ENCODE assay signal across 24 cellular contexts in the genomic region with DNA sequence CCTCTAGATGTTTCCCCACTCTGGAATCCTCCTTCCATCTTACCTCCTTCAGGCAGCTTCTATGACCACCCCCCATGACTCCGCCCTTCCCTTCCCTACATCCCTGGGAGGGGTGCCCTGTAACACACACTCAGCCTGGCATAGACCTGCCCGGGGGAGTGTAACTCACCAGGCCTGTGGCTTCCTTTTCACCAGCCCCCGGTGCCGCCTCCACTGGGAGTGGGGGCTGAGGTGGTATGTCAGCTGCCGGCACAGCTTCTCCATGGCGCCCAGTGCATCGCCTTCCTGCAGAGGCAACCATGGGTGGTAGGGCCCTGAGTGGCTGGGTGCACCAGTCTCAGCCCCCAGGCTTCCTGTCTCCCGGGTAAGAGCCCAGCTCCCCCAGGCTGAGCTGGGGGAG. TPM values are rescaled to one million over a fixed set of nuclear protein-coding genes. Genes with fewer than 3 reads are reported as not detected.
A peak's percentile ranks its signal among the peaks of the same experiment; 100 is the strongest.
DNase-seq lines count a peak whose midpoint lies in the region; ATAC-seq and TF ChIP-seq lines count a peak whose summit lies in the region.
"Had no signal": no experiment of that assay in that cellular context is flagged by ENCODE, and none has a peak within 500 bp of the region (broad histone marks: within the 10 kb centered on the region; RNA-seq: fewer than 3 reads in every experiment).

No MANE protein-coding gene starts in this region.

- peak overlapping the region; percentile 50 for H3K27ac Mint-ChIP-seq in activated naive CD4-positive, alpha-beta T cell treated with anti-CD3 and anti-CD28 coated beads for 36 hours
- H3K27ac Mint-ChIP-seq in WTC11 (0 out of 2 replicates have a peak overlapping the region, but pooled peaks have one; percentile 45), nephron progenitor cell (peak overlapping the region; percentile 93)
- H3K27ac Mint-ChIP-seq: activated CD4-positive, alpha-beta memory T cell treated with anti-CD3 and anti-CD28 coated beads for 36 hours; activated T-cell treated with anti-CD3 and anti-CD28 coated beads, Interleukin-2, amount 50 U/mL, for 72 hours; T-cell had no signal

- no peaks in the 10 kb centered on the region for H3K27me3 Mint-ChIP-seq in activated naive CD4-positive, alpha-beta T cell treated with anti-CD3 and anti-CD28 coated beads for 36 hours (ENCODE audit: low read depth)
- no peaks in the 10 kb centered on the region for H3K27me3 Mint-ChIP-seq in WTC11 (ENCODE audit: low read depth)
- peaks cover 3% of the 10 kb centered on the region for H3K27me3 Mint-ChIP-seq in nephron progenitor cell (ENCODE audit: low read depth, poor library complexity)
- H3K27me3 Mint-ChIP-seq: activated CD4-positive, alpha-beta memory T cell treated with anti-CD3 and anti-CD28 coated beads for 36 hours; T-cell had no signal

- H3K36me3 Mint-ChIP-seq in activated naive CD4-positive, alpha-beta T cell treated with anti-CD3 and anti-CD28 coated beads for 36 hours (ENCODE audit: low read depth): peaks cover 61% of the 10 kb centered on the region
- H3K36me3 Mint-ChIP-seq in WTC11: peaks cover 35% of the 10 kb centered on the region
- peaks cover 44% of the 10 kb centered on the region for H3K36me3 Mint-ChIP-seq in nephron progenitor cell (ENCODE audit: low read depth)

- H3K36me3 ChIP-seq in HEK293 (ENCODE audit: control insufficient read depth in 2 of 2, insufficient read depth in 1 of 2, low read length in 2 of 2): peaks cover 12 to 60% of the 10 kb centered on the region in 2 experiments; a peak in 2 of 3 replicates
- H3K36me3 ChIP-seq: uterus had no signal

- TF ChIP-seq CTCF in HEK293 (tag by site-specific recombination; IDR thresholded peaks at IDR 0.05) (no peak), WTC11 (IDR thresholded peaks at IDR 0.05) (no peak), nephron progenitor cell (IDR thresholded peaks at IDR 0.05) (no peak)

- POLR2A ChIA-PET in HEK293 (lab: Yijun Ruan, JAX): interaction anchor here (1.2 kb wide), 1 partner anchor 65 kb away, joined by 3 read pairs; no protein-coding TSS in a partner anchor
- POLR2A ChIA-PET in WTC11 (lab: Charles Lee): no interaction called here

- H3K4me3 Mint-ChIP-seq in activated naive CD4-positive, alpha-beta T cell treated with anti-CD3 and anti-CD28 coated beads for 36 hours: no peak overlapping the region
- H3K4me3 Mint-ChIP-seq in WTC11 (no peak overlapping the region), nephron progenitor cell (no peak overlapping the region)
- H3K4me3 Mint-ChIP-seq: activated CD4-positive, alpha-beta memory T cell treated with anti-CD3 and anti-CD28 coated beads for 36 hours; activated T-cell treated with anti-CD3 and anti-CD28 coated beads, Interleukin-2, amount 50 U/mL, for 72 hours; T-cell had no signal

- intact Hi-C loops in activated naive CD4-positive, alpha-beta T cell treated with anti-CD3 and anti-CD28 coated beads for 36 hours (cut with micrococcal nuclease): no loop called here

- CTCF ChIA-PET in activated naive CD4-positive, alpha-beta T cell treated with anti-CD3 and anti-CD28 coated beads for 36 hours (lab: Charles Lee): interaction anchor here (0.7 kb wide), 1 partner anchor 15 kb away, joined by 3 read pairs; no protein-coding TSS in a partner anchor
- CTCF ChIA-PET in HEK293 (lab: Yijun Ruan, JAX) (interaction anchor here (0.6 to 2.2 kb wide), 2 partner anchors 73 to 96 kb away, joined by 3 to 16 read pairs; no protein-coding TSS in a partner anchor), WTC11 (lab: Charles Lee) (interaction anchor here (0.9 to 2.9 kb wide), 3 partner anchors 71 to 84 kb away, joined by 3 to 11 read pairs (median 5); no protein-coding TSS in a partner anchor)

- H3K4me3 ChIP-seq in HEK293 (ENCODE audit: low read depth, low read length): no peak overlapping the region
- H3K4me3 ChIP-seq: smooth muscle cell, uterus had no signal

- no peak for DNase-seq in activated naive CD4-positive, alpha-beta T cell treated with anti-CD3 and anti-CD28 coated beads for 36 hours
- DNase-seq in activated naive CD4-positive, alpha-beta T cell treated with Interleukin-2 at 50 U/mL for 16 hours: no peak
- DNase-seq in WTC11 (ENCODE audit: low spot score): no peak
- no peak for DNase-seq in nephron progenitor cell
- DNase-seq in globus pallidus (ENCODE audit: low spot score): no peak
- DNase-seq in UCSD-AML1 (lab: John Stamatoyannopoulos, UW; ENCODE audit: unreplicated experiment): no peak
- DNase-seq: ACHN; activated CD4-positive, alpha-beta memory T cell treated with anti-CD3 and anti-CD28 coated beads for 36 hours; activated T-cell treated with anti-CD3 and anti-CD28 coated beads, Interleukin-2, amount 50 U/mL, for 72 hours; amniotic stem cell; DMS153; effector CD8-positive, alpha-beta T cell; NCI-H2029 treated with DMSO at 0.1 percent for 48 hours; NCI-H510A; Right ventricle myocardium superior; stimulated activated CD4-positive, alpha-beta T cell treated with anti-CD3 and anti-CD28 coated beads, Interleukin-4, amount 100 ng/mL, for 4 hours; T-cell; uterus; WERI-Rb-1 had no signal

- ATAC-seq in WTC11: no peak
- ATAC-seq in GM19452 (IDR thresholded peaks at IDR 0.05; ENCODE audit: unreplicated experiment): no peak
- ATAC-seq: activated T-cell treated with anti-CD3 and anti-CD28 coated beads, Interleukin-2, amount 50 U/mL, for 72 hours; left lobe of liver; T-cell had no signal

- H3K4me1 Mint-ChIP-seq in activated naive CD4-positive, alpha-beta T cell treated with anti-CD3 and anti-CD28 coated beads for 36 hours (ENCODE audit: low read depth): peaks cover 41% of the 10 kb centered on the region
- peaks cover 20% of the 10 kb centered on the region for H3K4me1 Mint-ChIP-seq in WTC11
- H3K4me1 Mint-ChIP-seq in nephron progenitor cell: peaks cover 19% of the 10 kb centered on the region

- H3K27ac ChIP-seq in HEK293 (ENCODE audit: extremely low read depth, low read depth, low read length): 0 out of 2 replicates have a peak overlapping the region, but pooled peaks have one; percentile 0
- H3K27ac ChIP-seq: C4-2B, uterus, WERI-Rb-1 had no signal

- H3K4me1 ChIP-seq in HEK293 (ENCODE audit: control insufficient read depth, insufficient read depth, low read length): no peaks in the 10 kb centered on the region
- H3K4me1 ChIP-seq: uterus had no signal

- H3K9me3 ChIP-seq in HEK293 (ENCODE audit: control insufficient read depth, insufficient read depth, low read depth, low read length): no peaks in the 10 kb centered on the region
- H3K9me3 ChIP-seq: uterus had no signal

- no peaks in the 10 kb centered on the region for H3K9me3 Mint-ChIP-seq in activated naive CD4-positive, alpha-beta T cell treated with anti-CD3 and anti-CD28 coated beads for 36 hours
- H3K9me3 Mint-ChIP-seq in WTC11 (no peaks in the 10 kb centered on the region), nephron progenitor cell (no peaks in the 10 kb centered on the region)
- H3K9me3 Mint-ChIP-seq: activated CD4-positive, alpha-beta memory T cell treated with anti-CD3 and anti-CD28 coated beads for 36 hours; activated T-cell treated with anti-CD3 and anti-CD28 coated beads, Interleukin-2, amount 50 U/mL, for 72 hours; T-cell had no signal

TF ChIP-seq in HEK293, 187 proteins besides CTCF, POLR2A, EP300 and RAD21 (continues in another document):
- no peak for TF ChIP-seq ZNF174 (tag by site-specific recombination; IDR thresholded peaks at IDR 0.05)
- no peak for TF ChIP-seq ZNF121 (tag by site-specific recombination; IDR thresholded peaks at IDR 0.05)
- TF ChIP-seq ZNF610 (tag by site-specific recombination; IDR thresholded peaks at IDR 0.05; ENCODE audit: borderline replicate concordance): no peak
- 0 out of 2 replicates have a peak, but pooled peaks have one; percentile 7 for TF ChIP-seq GLIS1 (tag by site-specific recombination; IDR thresholded peaks at IDR 0.05)
- peak; percentile 84 for TF ChIP-seq EGR2 (tag by site-specific recombination; IDR thresholded peaks at IDR 0.05; ENCODE audit: low read depth)
- peak; percentile 59; the same call in 1 of the 2 replicates for TF ChIP-seq KLF1 (tag by site-specific recombination; IDR thresholded peaks at IDR 0.05)
- peak; percentile 84 for TF ChIP-seq ZFHX2 (tag by site-specific recombination; conservative IDR thresholded peaks at IDR 0.05)
- peak; percentile 83 for TF ChIP-seq ZIC2 (tag by site-specific recombination; IDR thresholded peaks at IDR 0.05)
- no peak for TF ChIP-seq YY1 (tag by site-specific recombination; IDR thresholded peaks at IDR 0.05)
- TF ChIP-seq ZNF658 (tag by site-specific recombination; IDR thresholded peaks at IDR 0.05): no peak
- TF ChIP-seq ZNF596 (tag by site-specific recombination; IDR thresholded peaks at IDR 0.05): no peak

TF ChIP-seq in WTC11, 78 proteins besides CTCF, POLR2A, EP300 and RAD21 (continues in another document):
- TF ChIP-seq, protein P1, sequence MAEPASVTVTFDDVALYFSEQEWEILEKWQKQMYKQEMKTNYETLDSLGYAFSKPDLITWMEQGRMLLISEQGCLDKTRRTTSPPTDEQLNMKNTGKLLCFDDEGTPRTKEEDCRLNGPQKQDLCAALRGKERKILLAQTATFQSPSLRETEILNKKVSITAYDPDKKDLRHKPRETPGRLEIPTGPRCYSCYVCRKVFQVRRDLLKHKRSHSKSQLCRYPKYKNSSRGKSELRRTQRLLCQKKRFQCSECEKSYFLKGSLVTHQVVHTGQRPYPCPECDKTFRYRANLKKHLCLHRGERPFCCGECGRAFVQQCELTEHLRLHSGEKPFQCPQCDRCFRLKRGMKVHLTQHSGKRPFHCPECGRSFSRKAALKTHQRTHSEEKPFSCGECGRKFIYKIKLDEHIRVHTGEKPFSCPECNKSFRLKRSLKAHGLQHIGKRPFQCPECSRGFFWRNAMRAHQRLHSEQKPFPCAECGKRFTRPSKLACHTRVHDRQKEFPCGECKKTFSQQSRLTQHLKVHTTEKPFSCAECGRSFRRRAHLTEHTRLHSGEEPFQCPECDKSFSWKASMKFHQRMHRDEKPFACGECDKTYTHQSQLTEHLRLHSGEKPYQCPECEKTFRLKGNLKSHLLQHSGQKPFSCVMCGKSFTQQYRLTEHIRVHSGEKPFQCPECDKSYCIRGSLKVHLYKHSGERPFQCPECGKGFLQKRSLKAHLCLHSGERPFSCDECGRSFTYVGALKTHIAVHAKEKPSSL (CRISPR knock-in tag; conservative IDR thresholded peaks at IDR 0.05): no peak
- TF ChIP-seq GRHL2 (CRISPR knock-in tag; IDR thresholded peaks at IDR 0.05; ENCODE audit: insufficient replicate concordance, severe bottlenecking) (no peak), TEAD1 (CRISPR knock-in tag; IDR thresholded peaks at IDR 0.05) (no peak), NR2C2 (CRISPR knock-in tag; IDR thresholded peaks at IDR 0.05) (no peak)

RNA-seq across cellular contexts. Expression of gene TRPV2, which starts 32.3 kb away (rescaled TPM):
- 10 to 100 TPM; 23.7 to 24.8 TPM for total RNA-seq in activated naive CD4-positive, alpha-beta T cell treated with anti-CD3 and anti-CD28 coated beads for 36 hours
- 3.5 to 4.9 TPM (median 4.3 TPM) in 3 replicates for total RNA-seq in WTC11 (2021)

RNA-seq across cellular contexts. Expression of gene LRRC75A, which starts 44.3 kb away (rescaled TPM):
- under 1 TPM; 0.69 to 0.79 TPM for total RNA-seq in activated naive CD4-positive, alpha-beta T cell treated with anti-CD3 and anti-CD28 coated beads for 36 hours
- 13.7 to 22.9 TPM (median 14.7 TPM) in 3 replicates for total RNA-seq in WTC11 (2021)
